11 cellular contexts compared by ENCODE assay signal in the genomic region with DNA sequence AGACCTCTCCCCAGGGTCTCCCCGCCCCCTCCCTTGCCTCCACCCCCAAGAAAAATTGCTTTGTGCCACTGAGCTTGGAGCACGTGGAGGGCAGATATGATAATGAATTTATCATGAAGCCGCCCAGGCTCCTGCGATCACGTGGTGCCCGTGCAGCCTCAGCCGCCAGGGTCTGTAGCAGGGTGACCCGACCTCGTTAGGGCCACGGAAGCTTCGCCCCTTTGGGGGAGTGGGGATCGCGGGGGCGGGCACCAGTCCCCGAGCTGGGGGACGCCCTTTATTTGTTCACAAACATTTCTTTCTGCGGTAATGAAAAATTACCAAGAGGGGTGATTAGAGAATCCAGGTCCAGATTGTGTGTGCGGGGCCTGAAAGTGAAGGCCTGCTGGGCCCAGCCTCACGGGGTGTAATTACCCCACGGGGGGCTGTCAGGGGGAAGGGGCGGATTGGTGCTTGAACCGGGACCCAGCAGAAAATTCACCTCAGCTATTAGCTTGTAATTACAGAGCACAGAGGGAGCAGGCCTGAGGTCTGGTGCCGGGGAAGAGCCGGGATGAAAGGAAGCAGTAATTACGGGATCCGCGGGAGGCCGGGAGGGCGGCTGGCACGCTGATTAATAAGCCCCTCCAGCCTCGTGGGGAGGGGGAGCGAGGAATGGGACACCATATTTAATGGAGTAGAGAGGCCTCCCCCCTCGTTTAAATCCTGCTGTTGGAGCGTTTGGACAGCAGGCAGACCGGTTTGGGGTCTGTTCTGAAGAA. TPM values are rescaled to one million over a fixed set of nuclear protein-coding genes. Genes with fewer than 3 reads are reported as not detected.
A peak's percentile ranks its signal among the peaks of the same experiment; 100 is the strongest.
DNase-seq lines count a peak whose midpoint lies in the region; ATAC-seq and TF ChIP-seq lines count a peak whose summit lies in the region.
"Had no signal": no experiment of that assay in that cellular context is flagged by ENCODE, and none has a peak within 500 bp of the region (broad histone marks: within the 10 kb centered on the region; RNA-seq: fewer than 3 reads in every experiment).

No MANE protein-coding gene starts in this region.

- H3K9me3 Mint-ChIP-seq in brain: peaks cover 4 to 22% (median 5%) of the 10 kb centered on the region in 5 experiments

- H3K27me3 ChIP-seq in Peyer's patch: no peaks in the 10 kb centered on the region

- H3K27ac ChIP-seq in mesodermal cell (ENCODE audit: low read depth, low read length, severe bottlenecking): peak overlapping the region; percentile 67
- no peak overlapping the region for H3K27ac ChIP-seq in Peyer's patch
- H3K27ac ChIP-seq: KMS-11 had no signal

- H3K9me3 ChIP-seq in mesodermal cell (ENCODE audit: control insufficient read depth, low read length): peaks cover 13% of the 10 kb centered on the region
- H3K9me3 ChIP-seq in Peyer's patch: peaks cover 0 to 7% (median 0%) of the 10 kb centered on the region in 4 donors

- peaks cover 3% of the 10 kb centered on the region for H3K27me3 Mint-ChIP-seq in brain

- H3K4me1 ChIP-seq in mesodermal cell (ENCODE audit: control insufficient read depth, insufficient read depth, low read length, poor library complexity, severe bottlenecking): peaks cover 29% of the 10 kb centered on the region
- peaks cover 0 to 44% (median 0%) of the 10 kb centered on the region in 4 donors for H3K4me1 ChIP-seq in Peyer's patch

- peaks cover 32% of the 10 kb centered on the region for H3K36me3 Mint-ChIP-seq in brain

- 7% methylated on average over 28 to 29 of the region's 35 CpGs for WGBS in mesodermal cell (ENCODE audit: insufficient coverage in 2 of 2), 2 experiments

- no peak for ATAC-seq in GM18907 (IDR thresholded peaks at IDR 0.05; ENCODE audit: unreplicated experiment)

- peak overlapping the region; percentile 74 to 86 (median 83) for H3K4me3 Mint-ChIP-seq in brain

- peaks cover 89% of the 10 kb centered on the region for H3K4me1 Mint-ChIP-seq in brain

- no peak for TF ChIP-seq POLR2A in Peyer's patch (IDR thresholded peaks at IDR 0.05)

- H3K27ac Mint-ChIP-seq in brain: peak overlapping the region; percentile 85 to 99 (median 97)

- H3K36me3 ChIP-seq in mesodermal cell (ENCODE audit: control insufficient read depth, insufficient read depth, low read length) (peaks cover 6% of the 10 kb centered on the region), Peyer's patch (no peaks in the 10 kb centered on the region)

- H3K4me3 ChIP-seq in mesodermal cell (ENCODE audit: extremely low read depth, insufficient read depth, low read length, poor library complexity, severe bottlenecking): peak overlapping the region; percentile 9
- no peak overlapping the region for H3K4me3 ChIP-seq in Peyer's patch

- TF ChIP-seq CTCF in brain (conservative IDR thresholded peaks at IDR 0.05) (no peak), GM20000 (IDR thresholded peaks at IDR 0.05; ENCODE audit: extremely low read depth, missing control alignments) (no peak), Peyer's patch (IDR thresholded peaks at IDR 0.05) (no peak)

- DNase-seq in COR-L47 (lab: John Stamatoyannopoulos, UW): peak; percentile 98
- peak; percentile 28 to 58 for DNase-seq in NCI-H1930 (lab: John Stamatoyannopoulos, UW)
- no peak for DNase-seq in GM20000 (ENCODE audit: low spot score)
- DNase-seq in DMS53 (lab: John Stamatoyannopoulos, UW): no peak
- no peak for DNase-seq in Peyer's patch
- DNase-seq: kidney glomerular epithelial cell, RPMI8226 had no signal

RNA-seq across cellular contexts. Expression of gene GSE1, which starts 13.2 kb away (rescaled TPM):
- polyA plus RNA-seq in brain (ENCODE audit: insufficient read depth, low read depth, low replicate concordance): 127 TPM
- polyA plus RNA-seq in mesodermal cell (2013, experiment 1 of 2): 39.8 TPM
- 36.2 TPM for polyA plus RNA-seq in mesodermal cell (2013, experiment 2 of 2)
- total RNA-seq in Peyer's patch: 100 to 1,000 TPM in 3 of 4 donors, 10 to 100 TPM in 1; 79.7 to 196 (median 143) TPM

Comparison
In these comparisons a context has a peak if more than half of its experiments do, and no peak if none do; other contexts are left out.
1. DNase-seq: peak in COR-L47 (single experiment) and NCI-H1930 (2 of 2); none in GM20000 (single experiment), DMS53 (single experiment) and Peyer's patch (0 of 3).